ENCODE assay signal across 8 cellular contexts in the genomic region with DNA sequence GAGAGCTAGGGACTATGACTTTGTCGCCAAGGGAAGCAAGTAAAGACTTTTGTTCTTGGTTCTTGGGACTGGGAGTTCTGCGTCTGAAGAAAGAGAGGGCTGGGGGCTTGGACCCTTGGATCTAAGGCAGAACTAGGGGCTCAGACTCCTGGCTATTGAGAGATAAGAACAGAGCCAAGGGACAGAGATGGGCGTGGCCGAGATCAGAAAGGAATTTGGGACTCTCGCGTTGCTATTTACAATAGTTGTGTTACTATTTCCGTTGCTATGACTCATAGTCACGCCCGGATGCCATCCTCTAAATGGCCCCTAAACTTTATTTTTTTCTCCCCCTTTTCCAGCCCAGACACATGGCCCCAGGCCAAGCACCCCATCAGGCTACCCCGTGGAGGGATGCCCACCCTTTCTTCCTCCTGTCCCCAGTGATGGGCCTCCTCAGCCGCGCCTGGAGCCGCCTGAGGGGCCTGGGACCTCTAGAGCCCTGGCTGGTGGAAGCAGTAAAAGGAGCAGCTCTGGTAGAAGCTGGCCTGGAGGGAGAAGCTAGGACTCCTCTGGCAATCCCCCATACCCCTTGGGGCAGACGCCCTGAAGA. TPM values are rescaled to one million over a fixed set of nuclear protein-coding genes. Genes with fewer than 3 reads are reported as not detected.
DNase-seq lines count a peak whose midpoint lies in the region; ATAC-seq and TF ChIP-seq lines count a peak whose summit lies in the region.

No MANE protein-coding gene starts in this region.

- no peaks in the 10 kb centered on the region for H3K27me3 ChIP-seq in ovary

- H3K9me3 Mint-ChIP-seq in type B pancreatic cell = no peaks in the 10 kb centered on the region

- TF ChIP-seq EP300 in ovary (IDR thresholded peaks at IDR 0.05) = peak; percentile 72

- TF ChIP-seq POLR2A in ovary (IDR thresholded peaks at IDR 0.05) = peak; percentile 28

- intact Hi-C loops in head of caudate nucleus (cut with DNase I) (no loop called here), ovary (cut with DNase I) (loop anchor here in 2 of 4 donors (2.0 to 10.0 kb wide), 2 partner anchors 28 to 92 kb away; a partner anchor contains a TSS)

- H3K27me3 Mint-ChIP-seq in type B pancreatic cell = peaks cover 4% of the 10 kb centered on the region

- TF ChIP-seq CTCF in GM13976 (IDR thresholded peaks at IDR 0.05; ENCODE audit: borderline replicate concordance, control extremely low read depth, extremely low read depth, insufficient read depth, missing control alignments) = no peak
- TF ChIP-seq CTCF in ovary (IDR thresholded peaks at IDR 0.05) = peak in 1 of 3 donors; percentile 45
- TF ChIP-seq CTCF in type B pancreatic cell (conservative IDR thresholded peaks at IDR 0.05) = no peak

- peaks cover 33% of the 10 kb centered on the region for H3K36me3 Mint-ChIP-seq in type B pancreatic cell

- DNase-seq in GM13976 (ENCODE audit: low spot score) = peak; percentile 87
- DNase-seq in M059J (ENCODE audit: low read depth) = peak; percentile 97
- peak; percentile 59 for DNase-seq in activated naive CD8-positive, alpha-beta T cell treated with anti-CD3 and anti-CD28 coated beads, Interleukin-2, amount 50 U/mL, for 16 hours (ENCODE audit: low read depth, low spot score)
- DNase-seq in head of caudate nucleus = peak in 32 of 42 donors; percentile 18 to 81 (median 52)
- DNase-seq in ovary = peak; percentile 80 to 94 (median 88)
- no peak for DNase-seq in type B pancreatic cell (ENCODE audit: extremely low spot score, unreplicated experiment)

- H3K4me3 Mint-ChIP-seq in type B pancreatic cell = peak overlapping the region; percentile 99

- peak; percentile 71 for ATAC-seq in SK-N-SH treated with all-trans-retinoic acid at 6 μM for 48 hours
- ATAC-seq in GM19328 (IDR thresholded peaks at IDR 0.05; ENCODE audit: unreplicated experiment) = no peak

- H3K4me1 Mint-ChIP-seq in type B pancreatic cell (ENCODE audit: unreplicated experiment) = peaks cover 47% of the 10 kb centered on the region

- peak overlapping the region; percentile 100 for H3K27ac Mint-ChIP-seq in type B pancreatic cell

- H3K9me3 ChIP-seq in ovary = no peaks in the 10 kb centered on the region

- peak overlapping the region; percentile 97 for H3K4me3 ChIP-seq in ovary

- peaks cover 13% of the 10 kb centered on the region for H3K4me1 ChIP-seq in ovary (ENCODE audit: insufficient read depth)

- in situ Hi-C loops in GM13976 (cut with MboI; ENCODE audit: low sequenced_read_pairs, unreplicated experiment) = loop anchor here (5.0 kb wide), 1 partner anchor 99 kb away; no protein-coding TSS in a partner anchor

- WGBS in ovary, 3 donors = 1 to 2% (median 2%) methylated on average over 14 of the region's 14 CpGs

- peak overlapping the region; percentile 99 for H3K27ac ChIP-seq in ovary

- H3K36me3 ChIP-seq in ovary = no peaks in the 10 kb centered on the region

TF ChIP-seq in SK-N-SH treated with all-trans-retinoic acid at 6 μM for 48 hours, 23 proteins besides CTCF, POLR2A, EP300 and RAD21:
- TF ChIP-seq ZFP30 (CRISPR knock-in tag; IDR thresholded peaks at IDR 0.05) = no peak
- no peak for TF ChIP-seq GLIS3 (CRISPR knock-in tag; IDR thresholded peaks at IDR 0.05)
- TF ChIP-seq, protein P1, sequence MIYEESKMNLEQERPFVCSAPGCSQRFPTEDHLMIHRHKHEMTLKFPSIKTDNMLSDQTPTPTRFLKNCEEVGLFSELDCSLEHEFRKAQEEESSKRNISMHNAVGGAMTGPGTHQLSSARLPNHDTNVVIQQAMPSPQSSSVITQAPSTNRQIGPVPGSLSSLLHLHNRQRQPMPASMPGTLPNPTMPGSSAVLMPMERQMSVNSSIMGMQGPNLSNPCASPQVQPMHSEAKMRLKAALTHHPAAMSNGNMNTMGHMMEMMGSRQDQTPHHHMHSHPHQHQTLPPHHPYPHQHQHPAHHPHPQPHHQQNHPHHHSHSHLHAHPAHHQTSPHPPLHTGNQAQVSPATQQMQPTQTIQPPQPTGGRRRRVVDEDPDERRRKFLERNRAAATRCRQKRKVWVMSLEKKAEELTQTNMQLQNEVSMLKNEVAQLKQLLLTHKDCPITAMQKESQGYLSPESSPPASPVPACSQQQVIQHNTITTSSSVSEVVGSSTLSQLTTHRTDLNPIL (CRISPR knock-in tag; IDR thresholded peaks at IDR 0.05; ENCODE audit: low read depth) = peak; percentile 10
- peak; percentile 74; the same call in 1 of the 2 replicates for TF ChIP-seq TOX (CRISPR knock-in tag; IDR thresholded peaks at IDR 0.05; ENCODE audit: borderline replicate concordance)
- peak; percentile 76 for TF ChIP-seq ZC3H10 (CRISPR knock-in tag; IDR thresholded peaks at IDR 0.05)
- TF ChIP-seq, protein P2, sequence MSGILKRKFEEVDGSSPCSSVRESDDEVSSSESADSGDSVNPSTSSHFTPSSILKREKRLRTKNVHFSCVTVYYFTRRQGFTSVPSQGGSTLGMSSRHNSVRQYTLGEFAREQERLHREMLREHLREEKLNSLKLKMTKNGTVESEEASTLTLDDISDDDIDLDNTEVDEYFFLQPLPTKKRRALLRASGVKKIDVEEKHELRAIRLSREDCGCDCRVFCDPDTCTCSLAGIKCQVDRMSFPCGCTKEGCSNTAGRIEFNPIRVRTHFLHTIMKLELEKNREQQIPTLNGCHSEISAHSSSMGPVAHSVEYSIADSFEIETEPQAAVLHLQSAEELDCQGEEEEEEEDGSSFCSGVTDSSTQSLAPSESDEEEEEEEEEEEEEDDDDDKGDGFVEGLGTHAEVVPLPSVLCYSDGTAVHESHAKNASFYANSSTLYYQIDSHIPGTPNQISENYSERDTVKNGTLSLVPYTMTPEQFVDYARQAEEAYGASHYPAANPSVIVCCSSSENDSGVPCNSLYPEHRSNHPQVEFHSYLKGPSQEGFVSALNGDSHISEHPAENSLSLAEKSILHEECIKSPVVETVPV (CRISPR knock-in tag; IDR thresholded peaks at IDR 0.05) = peak; percentile 70; the same call in 1 of the 2 replicates
- 0 out of 2 replicates have a peak, but pooled peaks have one; percentile 61 for TF ChIP-seq ESRRG (CRISPR knock-in tag; IDR thresholded peaks at IDR 0.05)
- no peak for TF ChIP-seq ARNTL (CRISPR knock-in tag; IDR thresholded peaks at IDR 0.05; ENCODE audit: borderline replicate concordance, low read depth)
- TF ChIP-seq ZNF70 (CRISPR knock-in tag; IDR thresholded peaks at IDR 0.05) = no peak
- no peak for TF ChIP-seq SNAI2 (CRISPR knock-in tag; IDR thresholded peaks at IDR 0.05)
- TF ChIP-seq, protein P3, sequence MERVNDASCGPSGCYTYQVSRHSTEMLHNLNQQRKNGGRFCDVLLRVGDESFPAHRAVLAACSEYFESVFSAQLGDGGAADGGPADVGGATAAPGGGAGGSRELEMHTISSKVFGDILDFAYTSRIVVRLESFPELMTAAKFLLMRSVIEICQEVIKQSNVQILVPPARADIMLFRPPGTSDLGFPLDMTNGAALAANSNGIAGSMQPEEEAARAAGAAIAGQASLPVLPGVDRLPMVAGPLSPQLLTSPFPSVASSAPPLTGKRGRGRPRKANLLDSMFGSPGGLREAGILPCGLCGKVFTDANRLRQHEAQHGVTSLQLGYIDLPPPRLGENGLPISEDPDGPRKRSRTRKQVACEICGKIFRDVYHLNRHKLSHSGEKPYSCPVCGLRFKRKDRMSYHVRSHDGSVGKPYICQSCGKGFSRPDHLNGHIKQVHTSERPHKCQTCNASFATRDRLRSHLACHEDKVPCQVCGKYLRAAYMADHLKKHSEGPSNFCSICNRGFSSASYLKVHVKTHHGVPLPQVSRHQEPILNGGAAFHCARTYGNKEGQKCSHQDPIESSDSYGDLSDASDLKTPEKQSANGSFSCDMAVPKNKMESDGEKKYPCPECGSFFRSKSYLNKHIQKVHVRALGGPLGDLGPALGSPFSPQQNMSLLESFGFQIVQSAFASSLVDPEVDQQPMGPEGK (CRISPR knock-in tag; IDR thresholded peaks at IDR 0.05; ENCODE audit: borderline replicate concordance) = peak; percentile 51
- TF ChIP-seq CSDC2 (CRISPR knock-in tag; IDR thresholded peaks at IDR 0.05) = no peak
TF ChIP-seq in SK-N-SH treated with all-trans-retinoic acid at 6 μM for 48 hours: peak in this region for 6.

RNA-seq across cellular contexts. Expression of a gene that starts 0.8 kb away (rescaled TPM):
- 31.1 and 40.5 TPM in 2 replicates for total RNA-seq in M059J (2014; rRNA removed; shearing (Covaris generic))
- total RNA-seq in ovary (100 to 1,000 TPM in 1 of 7 donors, 10 to 100 TPM in 6; 22.8 to 156 (median 40.1) TPM), type B pancreatic cell (ENCODE audit: low replicate concordance) (57.5 and 161 TPM in 2 replicates)
- polyA plus RNA-seq in ovary = 10 to 100 TPM; 63.2 to 66.2 TPM

RNA-seq across cellular contexts. Expression of a gene that starts 4.6 kb away (rescaled TPM):
- total RNA-seq in M059J (2014; rRNA removed; shearing (Covaris generic)) = 4.3 and 5.0 TPM in 2 replicates
- 10 to 100 TPM; 18.3 to 96.5 (median 52.7) TPM for total RNA-seq in ovary
- polyA plus RNA-seq in ovary = 10 to 100 TPM; 18.8 to 50.9 TPM
- total RNA-seq in type B pancreatic cell (ENCODE audit: low replicate concordance) = 15.8 and 45.4 TPM in 2 replicates

RNA-seq across cellular contexts. Expression of a gene that starts 25.6 kb away (rescaled TPM):
- not detected in 2 replicates for total RNA-seq in M059J (2014; rRNA removed; shearing (Covaris generic))
- total RNA-seq in ovary (1 to 10 TPM in 5 of 7 donors, not detected in 2; 1.8 to 3.3 (median 2.5) TPM), type B pancreatic cell (ENCODE audit: low replicate concordance) (not detected in 2 replicates)
- polyA plus RNA-seq in ovary = under 1 TPM; 0.35 to 0.40 TPM

RNA-seq across cellular contexts. Expression of a gene that starts 27.1 kb away (rescaled TPM):
- total RNA-seq in M059J (2014; rRNA removed; shearing (Covaris generic)) = 236 and 301 TPM in 2 replicates
- total RNA-seq in ovary (100 to 1,000 TPM; 128 to 249 (median 189) TPM), type B pancreatic cell (ENCODE audit: low replicate concordance) (202 and 205 TPM in 2 replicates)
- polyA plus RNA-seq in ovary = 100 to 1,000 TPM; 141 to 230 TPM

RNA-seq across cellular contexts. Expression of a gene that starts 36.7 kb away (rescaled TPM):
- 20.9 and 22.7 TPM in 2 replicates for total RNA-seq in M059J (2014; rRNA removed; shearing (Covaris generic))
- total RNA-seq in ovary (10 to 100 TPM; 22.9 to 82.8 (median 46.1) TPM), type B pancreatic cell (ENCODE audit: low replicate concordance) (9.4 and 12.9 TPM in 2 replicates)
- 10 to 100 TPM; 10.6 to 78.7 TPM for polyA plus RNA-seq in ovary
